ENCODE assay signal across 1 cellular context in the genomic region with DNA sequence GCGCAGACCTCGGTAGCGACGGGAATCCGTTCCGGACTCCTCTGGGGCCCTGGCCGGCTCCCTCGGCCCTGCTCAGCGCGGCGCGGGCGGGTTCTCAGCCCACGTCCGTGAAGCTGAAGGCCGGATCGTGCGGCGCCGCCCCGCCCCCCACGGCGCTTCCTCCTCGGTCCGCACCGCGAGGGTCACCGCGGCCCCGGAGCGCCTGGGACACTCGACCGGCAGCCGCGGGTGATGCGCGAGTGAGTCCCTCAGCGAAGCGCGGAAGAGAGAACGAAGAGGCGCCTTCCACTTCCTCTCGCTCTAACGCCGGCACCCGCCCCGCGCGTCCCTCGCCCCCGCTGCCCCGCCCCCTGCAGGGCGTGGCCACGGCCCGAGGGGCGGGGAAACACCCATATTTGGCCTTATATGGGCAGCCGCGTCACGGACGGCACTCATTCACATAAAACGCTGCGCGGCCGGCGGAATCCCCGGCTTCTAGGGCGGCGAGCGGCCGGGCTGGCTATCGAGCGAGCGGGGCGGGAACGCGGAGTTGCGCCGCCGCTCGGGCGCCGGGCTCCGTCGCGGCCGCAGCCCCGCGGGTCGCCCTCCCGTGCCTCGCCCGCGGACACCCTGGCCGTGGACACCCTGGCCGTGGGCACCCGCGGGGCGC.
TF ChIP-seq lines count a peak whose summit lies in the region.

Gene DUSP5 (plus strand): TSS at position 470 of the 649 bp plus-strand sequence. CDS start 215 bp downstream, outside the sequence.

TF ChIP-seq in GM12878, 131 proteins besides CTCF, POLR2A, EP300 and RAD21 (continued from another document):
- TF ChIP-seq BCLAF1 (IDR thresholded peaks at IDR 0.05) = no peak
- no peak for TF ChIP-seq CHD4 (IDR thresholded peaks at IDR 0.05)
- peak; percentile 53; the same call in 1 of the 2 replicates for TF ChIP-seq YY1 (IDR thresholded peaks at IDR 0.05; ENCODE audit: low read depth, low read length)
- TF ChIP-seq CBFB (IDR thresholded peaks at IDR 0.05; ENCODE audit: low read depth) = 0 out of 2 replicates have a peak, but pooled peaks have one; percentile 25
- TF ChIP-seq GATAD2B (conservative IDR thresholded peaks at IDR 0.05; ENCODE audit: low read depth) = peak; percentile 94
- TF ChIP-seq, protein P1, sequence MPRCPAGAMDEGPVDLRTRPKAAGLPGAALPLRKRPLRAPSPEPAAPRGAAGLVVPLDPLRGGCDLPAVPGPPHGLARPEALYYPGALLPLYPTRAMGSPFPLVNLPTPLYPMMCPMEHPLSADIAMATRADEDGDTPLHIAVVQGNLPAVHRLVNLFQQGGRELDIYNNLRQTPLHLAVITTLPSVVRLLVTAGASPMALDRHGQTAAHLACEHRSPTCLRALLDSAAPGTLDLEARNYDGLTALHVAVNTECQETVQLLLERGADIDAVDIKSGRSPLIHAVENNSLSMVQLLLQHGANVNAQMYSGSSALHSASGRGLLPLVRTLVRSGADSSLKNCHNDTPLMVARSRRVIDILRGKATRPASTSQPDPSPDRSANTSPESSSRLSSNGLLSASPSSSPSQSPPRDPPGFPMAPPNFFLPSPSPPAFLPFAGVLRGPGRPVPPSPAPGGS (IDR thresholded peaks at IDR 0.05; ENCODE audit: borderline replicate concordance, insufficient read depth, low read depth, low read length, poor library complexity, severe bottlenecking) = peak; percentile 38
- TF ChIP-seq CREB1 (IDR thresholded peaks at IDR 0.05; ENCODE audit: low read depth) = no peak
- peak; percentile 94 for TF ChIP-seq POU2F2 (IDR thresholded peaks at IDR 0.05; ENCODE audit: borderline replicate concordance, low read depth, low read length)
- peak; percentile 99 for TF ChIP-seq ELK1 (IDR thresholded peaks at IDR 0.05; ENCODE audit: low read depth, low read length)
- TF ChIP-seq E2F4 (IDR thresholded peaks at IDR 0.05; ENCODE audit: low read depth, low read length) = 0 out of 2 replicates have a peak, but pooled peaks have one; percentile 12
- TF ChIP-seq JUND (IDR thresholded peaks at IDR 0.05; ENCODE audit: low read depth, low read length) = no peak
- TF ChIP-seq RB1 (IDR thresholded peaks at IDR 0.05; ENCODE audit: borderline replicate concordance) = peak; percentile 70; the same call in 1 of the 2 replicates
- TF ChIP-seq, protein P2, sequence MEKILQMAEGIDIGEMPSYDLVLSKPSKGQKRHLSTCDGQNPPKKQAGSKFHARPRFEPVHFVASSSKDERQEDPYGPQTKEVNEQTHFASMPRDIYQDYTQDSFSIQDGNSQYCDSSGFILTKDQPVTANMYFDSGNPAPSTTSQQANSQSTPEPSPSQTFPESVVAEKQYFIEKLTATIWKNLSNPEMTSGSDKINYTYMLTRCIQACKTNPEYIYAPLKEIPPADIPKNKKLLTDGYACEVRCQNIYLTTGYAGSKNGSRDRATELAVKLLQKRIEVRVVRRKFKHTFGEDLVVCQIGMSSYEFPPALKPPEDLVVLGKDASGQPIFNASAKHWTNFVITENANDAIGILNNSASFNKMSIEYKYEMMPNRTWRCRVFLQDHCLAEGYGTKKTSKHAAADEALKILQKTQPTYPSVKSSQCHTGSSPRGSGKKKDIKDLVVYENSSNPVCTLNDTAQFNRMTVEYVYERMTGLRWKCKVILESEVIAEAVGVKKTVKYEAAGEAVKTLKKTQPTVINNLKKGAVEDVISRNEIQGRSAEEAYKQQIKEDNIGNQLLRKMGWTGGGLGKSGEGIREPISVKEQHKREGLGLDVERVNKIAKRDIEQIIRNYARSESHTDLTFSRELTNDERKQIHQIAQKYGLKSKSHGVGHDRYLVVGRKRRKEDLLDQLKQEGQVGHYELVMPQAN (conservative IDR thresholded peaks at IDR 0.05) = peak; percentile 87
- TF ChIP-seq IRF3 (IDR thresholded peaks at IDR 0.05) = no peak
- no peak for TF ChIP-seq MYB (IDR thresholded peaks at IDR 0.05; ENCODE audit: borderline replicate concordance, low read depth, low read length)
- TF ChIP-seq POLR2AphosphoS2 (IDR thresholded peaks at IDR 0.05; ENCODE audit: low read depth, low read length) = peak; percentile 96
- TF ChIP-seq ZSCAN29 (IDR thresholded peaks at IDR 0.05) = peak; percentile 45; the same call in 1 of the 2 replicates
- TF ChIP-seq DPF2 (IDR thresholded peaks at IDR 0.05) = peak; percentile 48
- peak; percentile 93 for TF ChIP-seq CREM (IDR thresholded peaks at IDR 0.05; ENCODE audit: low read depth)
- TF ChIP-seq PAX5 (IDR thresholded peaks at IDR 0.05; ENCODE audit: borderline replicate concordance, low read depth, low read length) = peak; percentile 19; the same call in 1 of the 2 replicates
- TF ChIP-seq FOXM1 (IDR thresholded peaks at IDR 0.05; ENCODE audit: low read depth, low read length) = no peak
- TF ChIP-seq SMAD5 (IDR thresholded peaks at IDR 0.05; ENCODE audit: low read depth) = peak; percentile 86
- TF ChIP-seq ESRRA (IDR thresholded peaks at IDR 0.05; ENCODE audit: low read length) = no peak
- TF ChIP-seq MEF2A (IDR thresholded peaks at IDR 0.05; ENCODE audit: insufficient read depth, low read depth, low read length) = peak; percentile 56; the same call in 1 of the 2 replicates
- no peak for TF ChIP-seq JUNB (IDR thresholded peaks at IDR 0.05)
- no peak for TF ChIP-seq RAD51 (IDR thresholded peaks at IDR 0.05)
- no peak for TF ChIP-seq PML (IDR thresholded peaks at IDR 0.05; ENCODE audit: low read length)
- no peak for TF ChIP-seq KDM1A (IDR thresholded peaks at IDR 0.05; ENCODE audit: borderline replicate concordance)
- no peak for TF ChIP-seq NBN (IDR thresholded peaks at IDR 0.05)
- TF ChIP-seq IKZF2 (IDR thresholded peaks at IDR 0.05) = 0 out of 4 replicates have a peak, but pooled peaks of 1 of the 2 experiments have one; percentile 13
- no peak for TF ChIP-seq TCF12 (IDR thresholded peaks at IDR 0.05; ENCODE audit: low read depth, low read length)
TF ChIP-seq in GM12878: peak in this region for 44.
